ENCODE assay signal across 8 cellular contexts in genomic region chr11:65421204-65422103, GRCh38. TPM values are rescaled to one million over a fixed set of nuclear protein-coding genes. Genes with fewer than 3 reads are reported as not detected.
DNase-seq lines count a peak whose midpoint lies in the region; ATAC-seq and TF ChIP-seq lines count a peak whose summit lies in the region.

No MANE protein-coding gene starts in this region.

- under 1% methylated on average over 26 of the region's 26 CpGs for WGBS in right lobe of liver (ENCODE audit: insufficient coverage, low coverage, low lambda C conversion rate, missing lambda C conversion rate)

- no peaks in the 10 kb centered on the region for H3K9me3 Mint-ChIP-seq in dendritic cell treated with granulocyte-macrophage colony-stimulating factor and Interleukin-4, amounts not matched to agents 40 ng/mL and 50 ng/mL, for 4 days

- intact Hi-C loops in dendritic cell treated with granulocyte-macrophage colony-stimulating factor and Interleukin-4, amounts not matched to agents 40 ng/mL and 50 ng/mL, for 4 days (cut with micrococcal nuclease), result no loop called here
- intact Hi-C loops in right lobe of liver (cut with DNase I), result loop anchor here in 1 of 2 donors (5.0 kb wide), 1 partner anchor 76 kb away; the partner anchor contains the start of gene MALAT1

- ATAC-seq in right lobe of liver, result peak; percentile 5 to 51 (median 16)
- ATAC-seq in HG03175 (IDR thresholded peaks at IDR 0.05; ENCODE audit: unreplicated experiment), result no peak

- in situ Hi-C loops in HAP-1 (cut with MboI; ENCODE audit: low sequenced_read_pairs), result no loop called here

- H3K4me1 Mint-ChIP-seq in dendritic cell treated with granulocyte-macrophage colony-stimulating factor and Interleukin-4, amounts not matched to agents 40 ng/mL and 50 ng/mL, for 4 days (ENCODE audit: low read depth), result peaks cover 59% of the 10 kb centered on the region

- peaks cover 57% of the 10 kb centered on the region for H3K36me3 Mint-ChIP-seq in dendritic cell treated with granulocyte-macrophage colony-stimulating factor and Interleukin-4, amounts not matched to agents 40 ng/mL and 50 ng/mL, for 4 days (ENCODE audit: low read depth)

- H3K4me3 ChIP-seq in HAP-1 (peak overlapping the region; percentile 87), right lobe of liver (peak overlapping the region; percentile 68 to 87 (median 77))

- H3K36me3 ChIP-seq in HAP-1 (replicated peaks) (peaks cover 38% of the 10 kb centered on the region), right lobe of liver (peaks cover 0 to 13% (median 6%) of the 10 kb centered on the region in 4 donors)

- H3K4me1 ChIP-seq in HAP-1, result peaks cover 47% of the 10 kb centered on the region
- H3K4me1 ChIP-seq in right lobe of liver, result peaks cover 0 to 37% (median 13%) of the 10 kb centered on the region in 4 donors

- TF ChIP-seq POLR2A in right lobe of liver (IDR thresholded peaks at IDR 0.05), result peak; percentile 79

- peak overlapping the region; percentile 100 for H3K27ac Mint-ChIP-seq in dendritic cell treated with granulocyte-macrophage colony-stimulating factor and Interleukin-4, amounts not matched to agents 40 ng/mL and 50 ng/mL, for 4 days

- H3K4me3 Mint-ChIP-seq in dendritic cell treated with granulocyte-macrophage colony-stimulating factor and Interleukin-4, amounts not matched to agents 40 ng/mL and 50 ng/mL, for 4 days, result peak overlapping the region; percentile 96

- H3K27me3 ChIP-seq in HAP-1 (ENCODE audit: low read depth) (no peaks in the 10 kb centered on the region), right lobe of liver (no peaks in the 10 kb centered on the region)

- TF ChIP-seq CTCF in AG09319 (IDR thresholded peaks at IDR 0.05; ENCODE audit: low read depth, low read length) (no peak), right lobe of liver (IDR thresholded peaks at IDR 0.05) (no peak)

- peak overlapping the region; percentile 97 to 100 (median 100) for H3K27ac ChIP-seq in right lobe of liver

- H3K9me3 ChIP-seq in HAP-1, result peaks cover 3% of the 10 kb centered on the region; the same call in 1 of the 2 replicates
- H3K9me3 ChIP-seq in right lobe of liver, result no peaks in the 10 kb centered on the region

- peak; percentile 99 for DNase-seq in AG09319 (ENCODE audit: extremely low read depth, low read depth)
- peak; percentile 84 to 87 for DNase-seq in HAP-1 (ENCODE audit: low spot score in 2 of 2)
- peak; percentile 98 for DNase-seq in NCI-H69 (lab: John Stamatoyannopoulos, UW)
- DNase-seq in activated CD4-positive, alpha-beta T cell treated with anti-CD3 and anti-CD28 coated beads, Interleukin-2, amount 50 U/mL, for 4 hours, result peak; percentile 86 to 88
- peak; percentile 93 to 97 (median 96) for DNase-seq in right lobe of liver
- DNase-seq in stimulated activated CD4-positive, alpha-beta T cell treated with anti-CD3 and anti-CD28 coated beads, Interleukin-4, amount 100 ng/mL, for 1 hour, result peak; percentile 78

- no peaks in the 10 kb centered on the region for H3K27me3 Mint-ChIP-seq in dendritic cell treated with granulocyte-macrophage colony-stimulating factor and Interleukin-4, amounts not matched to agents 40 ng/mL and 50 ng/mL, for 4 days

RNA-seq across cellular contexts. Expression of gene NEAT1, which starts 1.1 kb away (rescaled TPM):
- total RNA-seq in right lobe of liver, result 1,000 to 10,000 TPM in 2 of 6 experiments, 100 to 1,000 TPM in 4; 202 to 1,225 (median 767) TPM

RNA-seq across cellular contexts. Expression of gene FRMD8, which starts 35.0 kb away (rescaled TPM):
- total RNA-seq in right lobe of liver, result 10 to 100 TPM in 4 of 6 experiments, 1 to 10 TPM in 2; 7.7 to 17.1 (median 14.3) TPM

RNA-seq across cellular contexts. Expression of gene SLC25A45, which starts 39.0 kb away (rescaled TPM):
- total RNA-seq in right lobe of liver, result 10 to 100 TPM in 4 of 6 experiments, 1 to 10 TPM in 2; 7.5 to 17.5 (median 12.1) TPM
